In genomic region chr17:14741516-14741915, GRCh38 we compare ENCODE assay signal across 1 cellular context.
TF ChIP-seq lines count a peak whose summit lies in the region.

No MANE protein-coding gene starts in this region.

TF ChIP-seq in GM23338, 12 proteins besides CTCF, POLR2A, EP300 and RAD21 (continued from another document):
- TF ChIP-seq ZNF462 (CRISPR knock-in tag; IDR thresholded peaks at IDR 0.05) = no peak
